In the genomic region with DNA sequence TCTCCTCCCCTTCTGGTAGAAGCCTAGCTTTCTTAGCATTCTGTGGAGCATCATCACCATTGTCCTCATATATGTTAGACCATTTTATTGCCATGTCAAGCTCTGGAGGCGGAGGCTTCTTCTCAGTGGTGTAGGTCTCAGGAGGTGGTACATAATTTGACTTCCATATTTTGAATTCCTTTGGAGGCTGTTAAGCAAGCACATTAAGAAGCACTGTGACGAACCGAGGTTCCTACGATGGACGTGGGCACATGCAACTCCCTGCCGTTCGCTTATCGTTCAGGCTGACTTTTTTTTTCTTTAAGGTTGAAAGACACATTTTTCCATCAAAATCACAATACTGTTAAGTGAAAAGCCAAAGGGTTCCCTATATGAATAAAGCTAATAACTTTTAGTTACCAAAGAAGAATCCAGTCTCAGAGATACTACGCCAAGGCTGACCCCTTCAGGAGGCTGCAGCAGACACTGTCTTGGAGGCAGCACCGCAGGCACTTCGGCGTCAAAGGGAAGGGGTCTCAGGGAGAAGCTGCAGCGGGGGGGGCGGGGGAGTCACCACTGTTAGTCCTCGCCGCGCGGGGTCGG, we compare ENCODE assay signal across 1 cellular context.
TF ChIP-seq lines count a peak whose summit lies in the region.

No MANE protein-coding gene starts in this region.

TF ChIP-seq in IMR-90, 13 proteins besides CTCF, POLR2A, EP300 and RAD21 (continued from another document):
- TF ChIP-seq USF2 (IDR thresholded peaks at IDR 0.05; ENCODE audit: low read depth, low read length) (no peak), SMC3 (IDR thresholded peaks at IDR 0.05; ENCODE audit: low read depth, low read length) (no peak)
